Comparison of ENCODE assay signal across 20 cellular contexts in the genomic region with DNA sequence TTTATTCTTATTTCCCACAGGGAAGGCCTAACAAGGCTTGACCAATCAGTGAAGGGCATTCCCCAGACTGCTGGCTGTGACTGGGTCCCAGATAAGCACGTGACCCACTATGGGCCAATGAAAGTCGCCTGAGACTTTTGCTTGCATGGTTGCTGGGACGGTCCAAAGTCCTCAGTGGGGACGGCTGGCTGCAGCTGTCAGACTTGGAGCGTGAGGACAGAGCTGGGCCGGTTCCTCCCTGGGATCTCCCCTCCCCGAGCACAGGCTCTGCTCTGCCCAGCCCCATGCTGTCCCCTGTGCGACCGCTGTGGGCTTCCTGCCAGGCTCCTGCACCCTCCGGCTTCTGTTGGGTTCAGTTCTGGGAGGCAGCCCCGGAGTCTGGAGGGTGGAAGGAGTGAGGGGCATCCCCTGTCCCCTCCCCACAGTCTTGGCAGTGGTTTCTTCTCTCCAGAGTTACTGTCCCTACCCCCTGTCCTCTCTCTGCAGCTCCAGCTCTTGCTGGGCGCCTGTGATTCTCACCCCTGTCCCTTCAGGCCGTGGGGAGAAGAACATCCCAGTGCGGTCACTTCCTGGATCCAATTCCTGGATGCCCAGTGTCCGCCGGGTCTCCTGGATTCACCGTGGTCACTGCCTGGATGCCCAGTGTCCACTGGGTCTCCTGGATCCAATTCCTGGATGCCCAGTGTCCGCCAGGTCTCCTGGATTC. TPM values are rescaled to one million over a fixed set of nuclear protein-coding genes. Genes with fewer than 3 reads are reported as not detected.
DNase-seq lines count a peak whose midpoint lies in the region; ATAC-seq, FAIRE-seq and TF ChIP-seq lines count a peak whose summit lies in the region.
"Had no signal": no experiment of that assay in that cellular context is flagged by ENCODE, and none has a peak within 500 bp of the region (broad histone marks: within the 10 kb centered on the region; RNA-seq: fewer than 3 reads in every experiment).

No MANE protein-coding gene starts in this region.

- H3K4me3 ChIP-seq in cardiac fibroblast (replicated peaks in 1 of 2; ENCODE audit: low read depth in 2 of 2, low read length in 2 of 2) (no peak overlapping the region), left lung (no peak overlapping the region)
- H3K4me3 ChIP-seq: gastrocnemius medialis had no signal

- DNase-seq in Right ventricle myocardium superior (peak; percentile 76), cardiac septum (ENCODE audit: low spot score) (no peak), cardiac fibroblast (ENCODE audit: low read depth in 2 of 2) (peak; percentile 46 to 54), left lung (peak in 1 of 2 donors; percentile 62), GM12892 (ENCODE audit: insufficient read length) (no peak)
- DNase-seq: ACHN; activated CD4-positive, alpha-beta T cell treated with anti-CD3 and anti-CD28 coated beads for 48 hours; COR-L47; effector memory CD4-positive, alpha-beta T cell; gastrocnemius medialis; KBM-7; kidney glomerular epithelial cell; NCI-H2029 treated with DMSO at 0.1 percent for 48 hours; T-helper 17 cell had no signal

- peaks cover 12 to 97% of the 10 kb centered on the region in 2 donors for H3K27me3 ChIP-seq in left lung

- no peaks in the 10 kb centered on the region for H3K36me3 ChIP-seq in left lung
- H3K36me3 ChIP-seq: gastrocnemius medialis, neutrophil had no signal

- no peaks in the 10 kb centered on the region for H3K9me3 ChIP-seq in left lung
- H3K9me3 ChIP-seq: gastrocnemius medialis, neutrophil had no signal

- ATAC-seq in Right ventricle myocardium superior (ENCODE audit: poor library complexity) = peak; percentile 87
- ATAC-seq in left lung = peak; percentile 56
- ATAC-seq in HG03469 (IDR thresholded peaks at IDR 0.05; ENCODE audit: unreplicated experiment) = no peak
- no peak for ATAC-seq in HG02885 (IDR thresholded peaks at IDR 0.05; ENCODE audit: poor library complexity, unreplicated experiment)
- ATAC-seq in HG03097 (IDR thresholded peaks at IDR 0.05; ENCODE audit: low FRiP score, unreplicated experiment) = no peak
- ATAC-seq: T-helper 17 cell had no signal

- FAIRE-seq in GM12892 (lab: Jason Lieb, UNC) = no peak
- FAIRE-seq: astrocyte had no signal

- TF ChIP-seq CTCF in cardiac fibroblast (IDR thresholded peaks at IDR 0.05; ENCODE audit: low read depth, low read length) (no peak), left lung (IDR thresholded peaks at IDR 0.05) (no peak)

- H3K27ac ChIP-seq in left lung = no peak overlapping the region
- H3K27ac ChIP-seq: gastrocnemius medialis, neutrophil had no signal

- no peak for TF ChIP-seq POLR2A in GM12892 (IDR thresholded peaks at IDR 0.05; ENCODE audit: low read depth, low read length)

- intact Hi-C loops in Right ventricle myocardium superior (cut with DNase I) = no loop called here
- intact Hi-C loops in cardiac septum (cut with DNase I) = no loop called here
- intact Hi-C loops in left lung (cut with DNase I) = no loop called here

- no peaks in the 10 kb centered on the region for H3K4me1 ChIP-seq in left lung
- H3K4me1 ChIP-seq: gastrocnemius medialis had no signal

RNA-seq across cellular contexts. Expression of a gene that starts 50.1 kb away (rescaled TPM):
- total RNA-seq in Right ventricle myocardium superior = not detected
- total RNA-seq in cardiac septum = not detected
- total RNA-seq in left lung = under 1 TPM in 1 of 2 donors, not detected in 1; 0.17 TPM
- not detected for polyA plus RNA-seq in GM12892 (2012; ENCODE audit: missing spikeins)
- total RNA-seq: activated T-helper 1 cell treated with anti-CD3 and anti-CD28 coated beads, Interleukin-12 subunit alpha, Interleukin-12 subunit beta, Interleukin-2, Interleukin-4 antibody, amounts not matched to agents 30 ng/mL and 10 ng/mL and 1 ng/mL, durations not matched to agents 14 hours and 24 hours and 36 hours; gastrocnemius medialis; T-helper 17 cell had no signal

Comparison
In these comparisons a context has a peak if more than half of its experiments do, and no peak if none do; other contexts are left out.
1. DNase-seq: peak in Right ventricle myocardium superior (single experiment) and cardiac fibroblast (2 of 2); none in cardiac septum (single experiment) and GM12892 (single experiment).
2. ATAC-seq: peak in Right ventricle myocardium superior (single experiment) and left lung (single experiment); none in HG03469 (single experiment), HG02885 (single experiment) and HG03097 (single experiment).